Comparison of ENCODE assay signal across 21 cellular contexts in genomic region chr2:213627835-213628234, GRCh38.
DNase-seq lines count a peak whose midpoint lies in the region; ATAC-seq and TF ChIP-seq lines count a peak whose summit lies in the region.
"Had no signal": no experiment of that assay in that cellular context is flagged by ENCODE, and none has a peak within 500 bp of the region (broad histone marks: within the 10 kb centered on the region; RNA-seq: fewer than 3 reads in every experiment).

No MANE protein-coding gene starts in this region.

- H3K4me2 ChIP-seq in smooth muscle cell, result no peak overlapping the region
- no peak overlapping the region for H3K4me2 ChIP-seq in OCI-LY7 (ENCODE audit: low read length)
- H3K4me2 ChIP-seq in Karpas-422 (ENCODE audit: low read depth, low read length, poor library complexity, severe bottlenecking), result no peak overlapping the region

- H3K4me1 ChIP-seq in smooth muscle cell (ENCODE audit: low read depth), result no peaks in the 10 kb centered on the region
- H3K4me1 ChIP-seq in OCI-LY7 (ENCODE audit: insufficient read depth, low read length, poor library complexity, severe bottlenecking), result no peaks in the 10 kb centered on the region
- no peaks in the 10 kb centered on the region for H3K4me1 ChIP-seq in Karpas-422 (ENCODE audit: low read length)
- H3K4me1 ChIP-seq: upper lobe of right lung had no signal

- H3K36me3 ChIP-seq in smooth muscle cell (ENCODE audit: low read depth), result no peaks in the 10 kb centered on the region
- no peaks in the 10 kb centered on the region for H3K36me3 ChIP-seq in OCI-LY7 (ENCODE audit: insufficient read depth, low read length)
- no peaks in the 10 kb centered on the region for H3K36me3 ChIP-seq in Karpas-422 (ENCODE audit: insufficient read depth, low read length)
- H3K36me3 ChIP-seq: upper lobe of right lung had no signal

- ATAC-seq in GM19351 (IDR thresholded peaks at IDR 0.05; ENCODE audit: unreplicated experiment) (peak; percentile 35), HG02759 (IDR thresholded peaks at IDR 0.05; ENCODE audit: unreplicated experiment) (peak; percentile 25), HG03442 (IDR thresholded peaks at IDR 0.05; ENCODE audit: unreplicated experiment) (peak; percentile 35)
- ATAC-seq: stimulated activated naive CD8-positive, alpha-beta T cell treated with anti-CD3 and anti-CD28 coated beads, Interleukin-15, Interleukin-2, amounts not matched to agents 100 U/mL and 50 U/mL, for 24 hours; upper lobe of right lung had no signal

- H3K27ac ChIP-seq in smooth muscle cell (ENCODE audit: low read depth) (no peak overlapping the region), OCI-LY7 (ENCODE audit: low read depth, low read length, poor library complexity, severe bottlenecking) (no peak overlapping the region), Karpas-422 (ENCODE audit: low read length) (no peak overlapping the region)
- H3K27ac ChIP-seq: upper lobe of right lung had no signal

- peaks cover 8% of the 10 kb centered on the region for H3K9me3 ChIP-seq in smooth muscle cell (replicated peaks; ENCODE audit: low read depth)
- no peaks in the 10 kb centered on the region for H3K9me3 ChIP-seq in OCI-LY7 (ENCODE audit: low read length)
- peaks cover 17% of the 10 kb centered on the region for H3K9me3 ChIP-seq in Karpas-422 (ENCODE audit: low read length)
- H3K9me3 ChIP-seq: upper lobe of right lung had no signal

- no TSS peak for BruUV-seq in OCI-LY7 (replicated peaks; lab: Mats Ljungman, UMichigan)

- TF ChIP-seq CTCF in GM12865 (IDR thresholded peaks at IDR 0.05; ENCODE audit: insufficient read depth, low read depth, low read length, missing control alignments), result no peak
- no peak for TF ChIP-seq CTCF in smooth muscle cell (IDR thresholded peaks at IDR 0.05; ENCODE audit: borderline replicate concordance, insufficient read depth, poor library complexity, severe bottlenecking)
- TF ChIP-seq CTCF in OCI-LY7 (conservative IDR thresholded peaks at IDR 0.05; ENCODE audit: low read length), result no peak

- no peaks in the 10 kb centered on the region for H3F3A ChIP-seq in smooth muscle cell (ENCODE audit: low read depth)

- H3K27me3 ChIP-seq in smooth muscle cell (ENCODE audit: low read depth), result no peaks in the 10 kb centered on the region
- no peaks in the 10 kb centered on the region for H3K27me3 ChIP-seq in Karpas-422 (ENCODE audit: low read length)
- H3K27me3 ChIP-seq: upper lobe of right lung had no signal

- no peaks in the 10 kb centered on the region for H4K20me1 ChIP-seq in smooth muscle cell (ENCODE audit: low read depth)
- no peaks in the 10 kb centered on the region for H4K20me1 ChIP-seq in OCI-LY7 (ENCODE audit: insufficient read depth, low read length)
- H4K20me1 ChIP-seq in Karpas-422 (ENCODE audit: insufficient read depth, low read depth, low read length), result no peaks in the 10 kb centered on the region

- intact Hi-C loops in OCI-LY7 (cut with micrococcal nuclease; ENCODE audit: unreplicated experiment), result no loop called here

- H3K79me2 ChIP-seq in smooth muscle cell (ENCODE audit: low read depth) (no peaks in the 10 kb centered on the region), OCI-LY7 (ENCODE audit: insufficient read depth, low read depth, low read length) (no peaks in the 10 kb centered on the region), Karpas-422 (ENCODE audit: low read length) (no peaks in the 10 kb centered on the region)

- WGBS in smooth muscle cell (ENCODE audit: low lambda C conversion rate), result 94% methylated on average over 2 of the region's 2 CpGs

- CTCF ChIA-PET in OCI-LY7 (lab: Charles Lee; ENCODE audit: unreplicated experiment), result no interaction called here

- H3K4me3 ChIP-seq in GM12865 (ENCODE audit: low read depth, low read length) (no peak overlapping the region), smooth muscle cell (no peak overlapping the region), OCI-LY7 (ENCODE audit: low read depth, low read length, poor library complexity, severe bottlenecking) (no peak overlapping the region), Karpas-422 (ENCODE audit: low read length) (no peak overlapping the region)
- H3K4me3 ChIP-seq: upper lobe of right lung had no signal

- H3K9ac ChIP-seq in smooth muscle cell (ENCODE audit: low read depth), result no peak overlapping the region
- H3K9ac ChIP-seq in Karpas-422 (ENCODE audit: low read length), result no peak overlapping the region

- no peaks in the 10 kb centered on the region for H3K9me2 ChIP-seq in OCI-LY7 (ENCODE audit: insufficient read depth, low read length)
- H3K9me2 ChIP-seq in Karpas-422 (replicated peaks; ENCODE audit: insufficient read depth, low read length), result no peaks in the 10 kb centered on the region

- DNase-seq in GM12865 (ENCODE audit: low read depth), result peak; percentile 11
- no peak for DNase-seq in RKO (ENCODE audit: low spot score)
- DNase-seq in smooth muscle cell (lab: John Stamatoyannopoulos, UW; ENCODE audit: unreplicated experiment), result no peak
- DNase-seq in OCI-LY7 (ENCODE audit: low spot score), result no peak
- DNase-seq in Karpas-422, result no peak
- DNase-seq: activated B cell treated with CpG ODN at 0.5 μM for 24 hours; amygdala; CD4-positive, CD25-positive, alpha-beta regulatory T cell; endodermal cell; H9; hypothalamus; mesendoderm; NCI-H1694; NCI-H446 treated with DMSO at 0.1 percent for 48 hours; SHP77; stimulated activated naive CD8-positive, alpha-beta T cell treated with anti-CD3 and anti-CD28 coated beads, Interleukin-15, Interleukin-2, amounts not matched to agents 100 U/mL and 50 U/mL, for 24 hours; T-helper 2 cell; upper lobe of right lung had no signal

- H2AFZ ChIP-seq in smooth muscle cell (ENCODE audit: low read depth) (no peak overlapping the region), OCI-LY7 (ENCODE audit: low read length) (no peak overlapping the region), Karpas-422 (ENCODE audit: low read length) (no peak overlapping the region)

- POLR2A ChIA-PET in OCI-LY7 (lab: Charles Lee), result interaction anchor here (0.8 kb wide), 1 partner anchor 37 kb away, joined by 3 read pairs; no protein-coding TSS in a partner anchor
